In genomic region chr14:36221097-36221496, GRCh38 we compare ENCODE assay signal across 28 cellular contexts. TPM values are rescaled to one million over a fixed set of nuclear protein-coding genes. Genes with fewer than 3 reads are reported as not detected.
A peak's percentile ranks its signal among the peaks of the same experiment; 100 is the strongest.
DNase-seq lines count a peak whose midpoint lies in the region; ATAC-seq and TF ChIP-seq lines count a peak whose summit lies in the region.
"Had no signal": no experiment of that assay in that cellular context is flagged by ENCODE, and none has a peak within 500 bp of the region (broad histone marks: within the 10 kb centered on the region; RNA-seq: fewer than 3 reads in every experiment).

No MANE protein-coding gene starts in this region.

- ATAC-seq in GM23338 = peak; percentile 69
- ATAC-seq in HG02973 (IDR thresholded peaks at IDR 0.05; ENCODE audit: unreplicated experiment) = no peak
- ATAC-seq: activated T-cell treated with anti-CD3 and anti-CD28 coated beads, Interleukin-2, amount 50 U/mL, for 72 hours; esophagus mucosa; gastroesophageal sphincter; left ventricle myocardium superior; Panc1; T-helper 17 cell; upper lobe of right lung had no signal

- no peaks in the 10 kb centered on the region for H3F3A ChIP-seq in GM23338 (replicated peaks; ENCODE audit: low read depth)

- no peaks in the 10 kb centered on the region for H3K79me2 ChIP-seq in GM23338 (replicated peaks; ENCODE audit: insufficient read depth)
- H3K79me2 ChIP-seq: parathyroid adenoma had no signal

- DNase-seq in GM23338 (ENCODE audit: low spot score) = peak; percentile 72
- DNase-seq in NCI-H146 treated with DMSO at 0.1 percent for 48 hours (lab: John Stamatoyannopoulos, UW; ENCODE audit: unreplicated experiment) = peak; percentile 34
- DNase-seq in NT2/D1 (ENCODE audit: low read depth, low spot score) = peak; percentile 5
- peak; percentile 10 for DNase-seq in middle frontal gyrus (ENCODE audit: extremely low spot score, low spot score)
- no peak for DNase-seq in GM19240 (ENCODE audit: insufficient read length, low spot score)
- no peak for DNase-seq in HPDE6-E6E7 (ENCODE audit: extremely low spot score)
- no peak for DNase-seq in activated T-cell treated with anti-CD3 and anti-CD28 coated beads, Interleukin-2, amount 50 U/mL, for 24 hours
- DNase-seq: activated CD4-positive, alpha-beta memory T cell treated with anti-CD3 and anti-CD28 coated beads, Interleukin-2, amount 10 ng/mL, durations not matched to agents 7 days and 5 days; activated T-cell treated with anti-CD3 and anti-CD28 coated beads, Interleukin-2, amount 50 U/mL, for 72 hours; AML-193; effector CD4-positive, alpha-beta T cell; Kasumi-1; left ventricle myocardium superior; stimulated activated CD4-positive, alpha-beta T cell treated with anti-CD3 and anti-CD28 coated beads, Interleukin-2, amount 100 ng/mL, for 24 hours; T-helper 17 cell; upper lobe of right lung had no signal

- H3K9me3 Mint-ChIP-seq in GM23338 = no peaks in the 10 kb centered on the region
- H3K9me3 Mint-ChIP-seq in activated T-cell treated with anti-CD3 and anti-CD28 coated beads, Interleukin-2, amount 50 U/mL, for 24 hours = no peaks in the 10 kb centered on the region
- H3K9me3 Mint-ChIP-seq: activated CD4-positive, alpha-beta memory T cell treated with anti-CD3 and anti-CD28 coated beads, Interleukin-2, amount 10 ng/mL, durations not matched to agents 7 days and 5 days; activated T-cell treated with anti-CD3 and anti-CD28 coated beads, Interleukin-2, amount 50 U/mL, for 72 hours; stimulated activated naive CD8-positive, alpha-beta T cell treated with anti-CD3 and anti-CD28 coated beads, Interleukin-15, Interleukin-2, amounts not matched to agents 100 ng/mL and 50 ng/mL, for 24 hours had no signal

- no peak for TF ChIP-seq CTCF in GM23338 (conservative IDR thresholded peaks at IDR 0.05; ENCODE audit: low read depth in 2 of 2)

- 0 out of 2 replicates have a peak, but pooled peaks cover under 1% of the 10 kb centered on the region for H3K9me2 ChIP-seq in GM23338 (ENCODE audit: insufficient read depth)

- no peaks in the 10 kb centered on the region for H4K20me1 ChIP-seq in GM23338 (replicated peaks; ENCODE audit: insufficient read depth)

- H3K27ac ChIP-seq in GM23338 (ENCODE audit: low read depth) = no peak overlapping the region
- H3K27ac ChIP-seq: gastroesophageal sphincter, parathyroid adenoma, SJSA1, upper lobe of right lung had no signal

- no peaks in the 10 kb centered on the region for H3K9me3 ChIP-seq in NT2/D1 (ENCODE audit: insufficient read depth, low read length)
- H3K9me3 ChIP-seq: gastroesophageal sphincter, SJSA1, upper lobe of right lung had no signal

- no peak overlapping the region for H3K9ac ChIP-seq in NT2/D1 (ENCODE audit: insufficient read length, low read depth)
- H3K9ac ChIP-seq: parathyroid adenoma had no signal

- H3K27ac Mint-ChIP-seq in GM23338 = no peak overlapping the region
- H3K27ac Mint-ChIP-seq in activated T-cell treated with anti-CD3 and anti-CD28 coated beads, Interleukin-2, amount 50 U/mL, for 24 hours = no peak overlapping the region
- H3K27ac Mint-ChIP-seq: activated CD4-positive, alpha-beta memory T cell treated with anti-CD3 and anti-CD28 coated beads, Interleukin-2, amount 10 ng/mL, durations not matched to agents 7 days and 5 days; activated naive CD8-positive, alpha-beta T cell; activated T-cell treated with anti-CD3 and anti-CD28 coated beads, Interleukin-2, amount 50 U/mL, for 72 hours; stimulated activated naive CD8-positive, alpha-beta T cell treated with anti-CD3 and anti-CD28 coated beads, Interleukin-15, Interleukin-2, amounts not matched to agents 100 ng/mL and 50 ng/mL, for 24 hours; T-helper 17 cell had no signal

- no peak overlapping the region for H3K4me3 Mint-ChIP-seq in GM23338
- H3K4me3 Mint-ChIP-seq in activated T-cell treated with anti-CD3 and anti-CD28 coated beads, Interleukin-2, amount 50 U/mL, for 24 hours = no peak overlapping the region
- H3K4me3 Mint-ChIP-seq: activated CD4-positive, alpha-beta memory T cell treated with anti-CD3 and anti-CD28 coated beads, Interleukin-2, amount 10 ng/mL, durations not matched to agents 7 days and 5 days; activated naive CD8-positive, alpha-beta T cell; activated T-cell treated with anti-CD3 and anti-CD28 coated beads, Interleukin-2, amount 50 U/mL, for 72 hours; stimulated activated naive CD8-positive, alpha-beta T cell treated with anti-CD3 and anti-CD28 coated beads, Interleukin-15, Interleukin-2, amounts not matched to agents 100 ng/mL and 50 ng/mL, for 24 hours; T-helper 17 cell had no signal

- H3K4me2 ChIP-seq in GM23338 = no peak overlapping the region

- peaks cover 9% of the 10 kb centered on the region; the same call in 1 of the 2 replicates for H3K4me1 ChIP-seq in GM23338 (ENCODE audit: insufficient read depth)
- no peaks in the 10 kb centered on the region for H3K4me1 ChIP-seq in NT2/D1 (ENCODE audit: insufficient read depth, insufficient read length)
- H3K4me1 ChIP-seq: gastroesophageal sphincter, parathyroid adenoma, upper lobe of right lung had no signal

- H2AFZ ChIP-seq in GM23338 = no peak overlapping the region
- H2AFZ ChIP-seq: parathyroid adenoma had no signal

- H3K4me3 ChIP-seq in GM23338 (no peak overlapping the region), NT2/D1 (ENCODE audit: insufficient read length, low read depth) (no peak overlapping the region)
- H3K4me3 ChIP-seq: gastroesophageal sphincter, SJSA1, upper lobe of right lung had no signal

- no peaks in the 10 kb centered on the region for H3K36me3 Mint-ChIP-seq in GM23338 (ENCODE audit: low read depth)
- H3K36me3 Mint-ChIP-seq in activated T-cell treated with anti-CD3 and anti-CD28 coated beads, Interleukin-2, amount 50 U/mL, for 24 hours (ENCODE audit: low read depth) = no peaks in the 10 kb centered on the region
- H3K36me3 Mint-ChIP-seq: activated naive CD8-positive, alpha-beta T cell had no signal

- H3K27me3 Mint-ChIP-seq in GM23338 (ENCODE audit: insufficient read depth, low read depth, poor library complexity) = peaks cover 2% of the 10 kb centered on the region
- H3K27me3 Mint-ChIP-seq in activated T-cell treated with anti-CD3 and anti-CD28 coated beads, Interleukin-2, amount 50 U/mL, for 24 hours = peaks cover 37% of the 10 kb centered on the region

- H3K27me3 ChIP-seq in GM23338 (ENCODE audit: insufficient read depth) = no peaks in the 10 kb centered on the region
- no peaks in the 10 kb centered on the region for H3K27me3 ChIP-seq in NT2/D1 (ENCODE audit: insufficient read depth, insufficient read length)
- H3K27me3 ChIP-seq: SJSA1, upper lobe of right lung had no signal

- peaks cover 22% of the 10 kb centered on the region for H3K4me1 Mint-ChIP-seq in GM23338
- peaks cover 15% of the 10 kb centered on the region for H3K4me1 Mint-ChIP-seq in activated T-cell treated with anti-CD3 and anti-CD28 coated beads, Interleukin-2, amount 50 U/mL, for 24 hours (ENCODE audit: low read depth)
- H3K4me1 Mint-ChIP-seq: activated CD4-positive, alpha-beta memory T cell treated with anti-CD3 and anti-CD28 coated beads, Interleukin-2, amount 10 ng/mL, durations not matched to agents 7 days and 5 days; T-helper 17 cell had no signal

- H3K36me3 ChIP-seq in GM23338 (ENCODE audit: insufficient read depth) (no peaks in the 10 kb centered on the region), NT2/D1 (ENCODE audit: insufficient read depth, insufficient read length, low read length) (no peaks in the 10 kb centered on the region)
- H3K36me3 ChIP-seq: gastroesophageal sphincter, SJSA1, upper lobe of right lung had no signal

TF ChIP-seq in GM23338, 12 proteins besides CTCF, POLR2A, EP300 and RAD21:
- TF ChIP-seq STAT1 (IDR thresholded peaks at IDR 0.05; ENCODE audit: unreplicated experiment) = no peak
- no peak for TF ChIP-seq EZH2 (IDR thresholded peaks at IDR 0.05; ENCODE audit: low read depth, unreplicated experiment)
- TF ChIP-seq ETS1 (IDR thresholded peaks at IDR 0.05) = no peak
- no peak for TF ChIP-seq REST (IDR thresholded peaks at IDR 0.05; ENCODE audit: unreplicated experiment)
- no peak for TF ChIP-seq NANOG (IDR thresholded peaks at IDR 0.05; ENCODE audit: borderline replicate concordance)
- TF ChIP-seq EZH2phosphoT487 (IDR thresholded peaks at IDR 0.05; ENCODE audit: unreplicated experiment) = no peak

RNA-seq across cellular contexts. Expression of gene PTCSC3, which starts 44.6 kb away (rescaled TPM):
- not detected in 2 replicates for total RNA-seq in GM23338 (2014; rRNA removed; shearing (Covaris generic))
- polyA plus RNA-seq in GM23338 (2016; fragmentation: Nextera tagmentation; extraction: Ambion mirVana) = not detected in 2 replicates
- total RNA-seq: activated CD4-positive, alpha-beta memory T cell treated with anti-CD3 and anti-CD28 coated beads, Interleukin-2, amount 10 ng/mL, durations not matched to agents 7 days and 5 days; activated T-cell treated with anti-CD3 and anti-CD28 coated beads, Interleukin-2, amount 50 U/mL, for 72 hours; cerebellum; esophagus mucosa; gastroesophageal sphincter; HT1080; left ventricle myocardium superior; myocyte; SJSA1; skeletal muscle tissue; T-helper 17 cell had no signal

Comparison
In these comparisons a context has a peak if more than half of its experiments do, and no peak if none do; other contexts are left out.
1. DNase-seq: peak in GM23338 (single experiment), NCI-H146 treated with DMSO at 0.1 percent for 48 hours (single experiment), NT2/D1 (single experiment) and middle frontal gyrus (single experiment); none in GM19240 (single experiment), HPDE6-E6E7 (single experiment) and activated T-cell treated with anti-CD3 and anti-CD28 coated beads, Interleukin-2, amount 50 U/mL, for 24 hours (single experiment).